ENCODE assay signal across 8 cellular contexts in the genomic region with DNA sequence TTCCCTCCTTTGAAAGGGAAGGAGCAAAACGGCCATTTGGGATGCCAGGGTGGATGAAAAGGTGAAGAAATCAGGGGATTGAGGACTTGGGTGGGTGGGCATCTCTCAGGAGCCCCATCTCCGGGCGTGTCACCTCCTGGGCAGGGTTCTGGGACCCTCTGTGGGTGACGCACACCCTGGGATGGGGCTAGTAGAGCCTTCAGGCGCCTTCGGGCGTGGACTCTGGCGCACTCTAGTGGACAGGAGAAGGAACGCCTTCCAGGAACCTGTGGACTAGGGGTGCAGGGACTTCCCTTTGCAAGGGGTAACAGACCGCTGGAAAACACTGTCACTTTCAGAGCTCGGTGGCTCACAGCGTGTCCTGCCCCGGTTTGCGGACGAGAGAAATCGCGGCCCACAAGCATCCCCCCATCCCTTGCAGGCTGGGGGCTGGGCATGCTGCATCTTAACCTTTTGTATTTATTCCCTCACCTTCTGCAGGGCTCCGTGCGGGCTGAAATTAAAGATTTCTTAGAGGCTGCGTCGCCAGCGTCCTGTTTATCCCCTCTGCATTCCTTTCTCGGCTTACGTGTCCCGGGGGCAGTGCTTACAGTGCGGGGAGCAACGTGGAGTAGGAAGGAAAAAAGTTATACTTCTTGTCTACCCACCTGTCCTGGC. TPM values are rescaled to one million over a fixed set of nuclear protein-coding genes. Genes with fewer than 3 reads are reported as not detected.
A peak's percentile ranks its signal among the peaks of the same experiment; 100 is the strongest.
DNase-seq lines count a peak whose midpoint lies in the region; ATAC-seq and TF ChIP-seq lines count a peak whose summit lies in the region.

No MANE protein-coding gene starts in this region.

- H3K4me3 ChIP-seq in left ventricle myocardium inferior (no peak overlapping the region), retinal pigment epithelial cell (ENCODE audit: low read length) (peak overlapping the region; percentile 22)

- no peaks in the 10 kb centered on the region for H3K27me3 ChIP-seq in left ventricle myocardium inferior (ENCODE audit: low read depth)

- H3K27me3 Mint-ChIP-seq in activated naive CD8-positive, alpha-beta T cell treated with anti-CD3 and anti-CD28 coated beads, Interleukin-2, amount 10 ng/mL, durations not matched to agents 7 days and 5 days: no peaks in the 10 kb centered on the region

- peaks cover 9% of the 10 kb centered on the region for H3K9me3 ChIP-seq in left ventricle myocardium inferior (replicated peaks)

- no peaks in the 10 kb centered on the region for H3K36me3 ChIP-seq in left ventricle myocardium inferior

- DNase-seq in NAMALWA (ENCODE audit: low spot score) (peak; percentile 85), SKM-1 treated with dmso at 0.1 percent for 144 hours (lab: John Stamatoyannopoulos, UW; ENCODE audit: unreplicated experiment) (peak; percentile 14), left ventricle myocardium inferior (peak; percentile 53), retinal pigment epithelial cell (ENCODE audit: low read depth) (no peak)
- DNase-seq in activated naive CD8-positive, alpha-beta T cell treated with anti-CD3 and anti-CD28 coated beads, Interleukin-2, amount 10 ng/mL, durations not matched to agents 7 days and 5 days: peak; percentile 76

- H3K4me3 Mint-ChIP-seq in activated naive CD8-positive, alpha-beta T cell treated with anti-CD3 and anti-CD28 coated beads, Interleukin-2, amount 10 ng/mL, durations not matched to agents 7 days and 5 days: no peak overlapping the region

- H3K4me1 ChIP-seq in left ventricle myocardium inferior: peaks cover 5% of the 10 kb centered on the region

- peak; percentile 83 for ATAC-seq in activated naive CD8-positive, alpha-beta T cell treated with anti-CD3 and anti-CD28 coated beads, Interleukin-2, amount 10 ng/mL, durations not matched to agents 7 days and 5 days (ENCODE audit: low read depth)
- ATAC-seq in GM19351 (IDR thresholded peaks at IDR 0.05; ENCODE audit: unreplicated experiment): no peak
- no peak for ATAC-seq in GM21737 (IDR thresholded peaks at IDR 0.05; ENCODE audit: unreplicated experiment)

- H3K4me1 Mint-ChIP-seq in activated naive CD8-positive, alpha-beta T cell treated with anti-CD3 and anti-CD28 coated beads, Interleukin-2, amount 10 ng/mL, durations not matched to agents 7 days and 5 days: peaks cover 28% of the 10 kb centered on the region

- H3K27ac ChIP-seq in left ventricle myocardium inferior (replicated peaks): no peak overlapping the region

- peaks cover 8% of the 10 kb centered on the region for H3K9me3 Mint-ChIP-seq in activated naive CD8-positive, alpha-beta T cell treated with anti-CD3 and anti-CD28 coated beads, Interleukin-2, amount 10 ng/mL, durations not matched to agents 7 days and 5 days

- no peak overlapping the region for H3K27ac Mint-ChIP-seq in activated naive CD8-positive, alpha-beta T cell treated with anti-CD3 and anti-CD28 coated beads, Interleukin-2, amount 10 ng/mL, durations not matched to agents 7 days and 5 days

- POLR2A ChIA-PET in activated naive CD8-positive, alpha-beta T cell treated with anti-CD3 and anti-CD28 coated beads, Interleukin-2, amount 10 ng/mL, durations not matched to agents 7 days and 5 days (lab: Charles Lee): interaction anchor here (1.3 to 1.5 kb wide), 2 partner anchors 14 to 34 kb away, joined by 5 read pairs; no protein-coding TSS in a partner anchor

- peak; percentile 100 for TF ChIP-seq CTCF in GM12872 (IDR thresholded peaks at IDR 0.05; ENCODE audit: insufficient read depth, low read depth, low read length)
- TF ChIP-seq CTCF in left ventricle myocardium inferior (IDR thresholded peaks at IDR 0.05; ENCODE audit: borderline replicate concordance): peak; percentile 99
- TF ChIP-seq CTCF in retinal pigment epithelial cell (conservative IDR thresholded peaks at IDR 0.05; ENCODE audit: low read depth, low read length): peak; percentile 96

- intact Hi-C loops in left ventricle myocardium inferior (cut with micrococcal nuclease): loop anchor here (10.0 kb wide), 1 partner anchor 209 kb away; no protein-coding TSS in a partner anchor

- peaks cover 57% of the 10 kb centered on the region for H3K36me3 Mint-ChIP-seq in activated naive CD8-positive, alpha-beta T cell treated with anti-CD3 and anti-CD28 coated beads, Interleukin-2, amount 10 ng/mL, durations not matched to agents 7 days and 5 days

RNA-seq across cellular contexts. Expression of a gene that starts 15.2 kb away (rescaled TPM):
- 100 to 1,000 TPM; 133 to 134 TPM for total RNA-seq in activated naive CD8-positive, alpha-beta T cell treated with anti-CD3 and anti-CD28 coated beads, Interleukin-2, amount 10 ng/mL, durations not matched to agents 7 days and 5 days
- total RNA-seq in left ventricle myocardium inferior: 0.60 TPM

RNA-seq across cellular contexts. Expression of a gene that starts 22.4 kb away (rescaled TPM):
- total RNA-seq in activated naive CD8-positive, alpha-beta T cell treated with anti-CD3 and anti-CD28 coated beads, Interleukin-2, amount 10 ng/mL, durations not matched to agents 7 days and 5 days: 10 to 100 TPM; 51.1 to 53.8 TPM
- 28.3 TPM for total RNA-seq in left ventricle myocardium inferior

RNA-seq across cellular contexts. Expression of a gene that starts 27.5 kb away (rescaled TPM):
- 10 to 100 TPM; 17.9 to 19.5 TPM for total RNA-seq in activated naive CD8-positive, alpha-beta T cell treated with anti-CD3 and anti-CD28 coated beads, Interleukin-2, amount 10 ng/mL, durations not matched to agents 7 days and 5 days
- 1.2 TPM for total RNA-seq in left ventricle myocardium inferior

Comparison
In these comparisons a context has a peak if more than half of its experiments do, and no peak if none do; other contexts are left out.
1. RNA of a gene that starts 15.2 kb away (total RNA-seq): 133 to 134 TPM in activated naive CD8-positive, alpha-beta T cell treated with anti-CD3 and anti-CD28 coated beads, Interleukin-2, amount 10 ng/mL, durations not matched to agents 7 days and 5 days; 0.60 TPM in left ventricle myocardium inferior (single experiment); every median in the first group is over 10 times any median in the second.
2. Peak in every context shown above with its lines, with median percentiles within 50 percentile points of each other: CTCF ChIP-seq.